8 cellular contexts compared by ENCODE assay signal in the genomic region with DNA sequence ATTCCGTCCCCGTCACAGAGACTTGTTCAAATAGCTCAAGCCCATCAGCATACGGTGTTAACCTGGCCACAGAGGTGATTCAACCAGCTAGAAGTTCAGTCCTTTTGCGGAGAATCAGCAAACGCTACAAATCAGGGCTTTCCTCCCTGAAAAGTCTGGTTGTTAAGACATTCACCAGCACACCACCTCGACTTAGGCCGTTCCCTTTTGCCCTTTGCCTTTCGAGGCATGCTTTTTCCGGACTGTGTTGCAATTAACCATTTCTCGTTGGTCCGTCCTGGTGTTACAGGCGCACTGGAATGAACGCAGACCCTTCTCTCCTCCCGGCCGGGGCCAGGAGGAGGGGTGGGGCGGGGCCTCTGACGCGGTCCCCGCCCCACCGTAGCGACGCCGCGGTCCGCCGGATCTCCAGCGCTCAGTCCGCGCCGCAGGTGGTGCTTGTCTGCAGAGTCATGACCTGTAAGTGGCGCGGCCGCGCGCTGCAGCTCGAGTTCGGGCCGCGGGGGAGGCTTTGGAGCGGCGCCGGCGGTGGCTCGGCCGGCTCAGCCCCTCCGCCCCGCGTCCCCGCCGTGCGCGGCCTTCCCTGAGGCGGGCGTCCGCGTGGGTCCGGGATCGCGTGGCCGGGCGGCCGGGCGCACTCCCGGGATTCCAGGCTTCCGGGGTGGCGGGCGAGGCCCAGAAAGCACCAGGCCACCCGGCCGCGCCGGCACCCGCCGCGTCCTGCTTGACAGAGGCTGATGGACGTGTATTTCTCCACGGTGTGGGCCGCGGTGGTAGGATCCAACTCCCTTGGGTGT. TPM values are rescaled to one million over a fixed set of nuclear protein-coding genes. Genes with fewer than 3 reads are reported as not detected.
DNase-seq lines count a peak whose midpoint lies in the region; ATAC-seq and TF ChIP-seq lines count a peak whose summit lies in the region.

A gene with protein sequence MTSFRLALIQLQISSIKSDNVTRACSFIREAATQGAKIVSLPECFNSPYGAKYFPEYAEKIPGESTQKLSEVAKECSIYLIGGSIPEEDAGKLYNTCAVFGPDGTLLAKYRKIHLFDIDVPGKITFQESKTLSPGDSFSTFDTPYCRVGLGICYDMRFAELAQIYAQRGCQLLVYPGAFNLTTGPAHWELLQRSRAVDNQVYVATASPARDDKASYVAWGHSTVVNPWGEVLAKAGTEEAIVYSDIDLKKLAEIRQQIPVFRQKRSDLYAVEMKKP (plus strand): TSS at position 418 of the 797 bp plus-strand sequence. CDS start 35 bp downstream, at position 453.

- peak within 1 kb of the TSS; percentile 90 for H3K27ac Mint-ChIP-seq in activated T-helper 17 cell treated with anti-CD3 and anti-CD28 coated beads, Interleukin-2, amount 50 U/mL, for 72 hours
- peak within 1 kb of the TSS; percentile 39 to 96 (median 92) for H3K27ac Mint-ChIP-seq in naive thymus-derived CD8-positive, alpha-beta T cell

- CTCF ChIA-PET in RWPE1 (lab: Yijun Ruan, JAX) = interaction anchor here (0.9 to 1.0 kb wide), 2 partner anchors 18 to 33 kb away, joined by 4 to 5 read pairs; no protein-coding TSS in a partner anchor

- H3K36me3 ChIP-seq in DOHH2 (ENCODE audit: control insufficient read depth, low read length) = peaks cover 15% of the 10 kb centered on the region

- peaks cover 27% of the 10 kb centered on the region for H3K4me1 ChIP-seq in DOHH2 (ENCODE audit: control insufficient read depth, low read length)

- H4K20me1 ChIP-seq in DOHH2 (ENCODE audit: control insufficient read depth, insufficient read depth, low read depth, low read length) = no peaks in the 10 kb centered on the region

- H3F3A ChIP-seq in DOHH2 (ENCODE audit: control insufficient read depth, insufficient read depth) = no peaks in the 10 kb centered on the region

- H3K4me2 ChIP-seq in DOHH2 (ENCODE audit: low read length) = peak within 1 kb of the TSS; percentile 99

- no peaks in the 10 kb centered on the region for H3K27me3 ChIP-seq in DOHH2 (ENCODE audit: control insufficient read depth, low read length)

- TF ChIP-seq CTCF in DOHH2 (IDR thresholded peaks at IDR 0.05; ENCODE audit: low read depth, low read length, poor library complexity, severe bottlenecking) (no peak), RWPE1 (conservative IDR thresholded peaks at IDR 0.05; ENCODE audit: low read depth) (no peak), fibroblast of mammary gland (conservative IDR thresholded peaks at IDR 0.05; ENCODE audit: control insufficient read depth, insufficient read depth, low read depth, low read length) (no peak)

- DNase-seq in KG1 (lab: John Stamatoyannopoulos, UW) (peak; percentile 27), RWPE1 (ENCODE audit: low spot score) (peak; percentile 91), fibroblast of mammary gland (ENCODE audit: low read depth) (peak; percentile 69)
- peak; percentile 60 to 86 (median 69) for DNase-seq in naive thymus-derived CD8-positive, alpha-beta T cell
- peak; percentile 48 to 78 (median 66) for DNase-seq in stimulated activated naive CD4-positive, alpha-beta T cell (lab: John Stamatoyannopoulos, UW)

- peak; percentile 98 for ATAC-seq in GM21737 (IDR thresholded peaks at IDR 0.05; ENCODE audit: unreplicated experiment)
- ATAC-seq in activated T-helper 17 cell treated with anti-CD3 and anti-CD28 coated beads, Interleukin-2, amount 50 U/mL, for 72 hours (replicated peaks) = peak; percentile 98
- peak; percentile 93 to 95 for ATAC-seq in naive thymus-derived CD8-positive, alpha-beta T cell

- H3K4me3 Mint-ChIP-seq in activated T-helper 17 cell treated with anti-CD3 and anti-CD28 coated beads, Interleukin-2, amount 50 U/mL, for 72 hours = peak within 1 kb of the TSS; percentile 92
- H3K4me3 Mint-ChIP-seq in naive thymus-derived CD8-positive, alpha-beta T cell = peak within 1 kb of the TSS; percentile 84 to 99 (median 94)

- H3K4me3 ChIP-seq in DOHH2 (ENCODE audit: low read length) (peak within 1 kb of the TSS; percentile 72), fibroblast of mammary gland (ENCODE audit: control insufficient read depth, low read depth, low read length) (peak within 1 kb of the TSS; percentile 70)

- no peaks in the 10 kb centered on the region for H3K9me3 Mint-ChIP-seq in activated T-helper 17 cell treated with anti-CD3 and anti-CD28 coated beads, Interleukin-2, amount 50 U/mL, for 72 hours
- no peaks in the 10 kb centered on the region for H3K9me3 Mint-ChIP-seq in naive thymus-derived CD8-positive, alpha-beta T cell

- H3K9me2 ChIP-seq in DOHH2 (replicated peaks; ENCODE audit: control insufficient read depth, low read length) = no peaks in the 10 kb centered on the region

- H3K9me3 ChIP-seq in DOHH2 (ENCODE audit: control insufficient read depth, insufficient read depth, low read length) = no peaks in the 10 kb centered on the region

- POLR2A ChIA-PET in RWPE1 (lab: Yijun Ruan, JAX; ENCODE audit: low non-redundant PET) = no interaction called here
- POLR2A ChIA-PET in naive thymus-derived CD8-positive, alpha-beta T cell (lab: Charles Lee) = interaction anchor here (0.6 to 2.6 kb wide), 5 partner anchors 10 to 379 kb away, joined by 3 to 23 read pairs (median 3); a partner anchor contains a TSS

- H3K79me2 ChIP-seq in DOHH2 (ENCODE audit: control insufficient read depth, low read length) = peaks cover 19% of the 10 kb centered on the region

- peaks cover 11% of the 10 kb centered on the region for H3K4me1 Mint-ChIP-seq in activated T-helper 17 cell treated with anti-CD3 and anti-CD28 coated beads, Interleukin-2, amount 50 U/mL, for 72 hours
- peaks cover 18 to 33% (median 30%) of the 10 kb centered on the region in 4 donors for H3K4me1 Mint-ChIP-seq in naive thymus-derived CD8-positive, alpha-beta T cell

- H3K27me3 Mint-ChIP-seq in activated T-helper 17 cell treated with anti-CD3 and anti-CD28 coated beads, Interleukin-2, amount 50 U/mL, for 72 hours = no peaks in the 10 kb centered on the region
- H3K27me3 Mint-ChIP-seq in naive thymus-derived CD8-positive, alpha-beta T cell = no peaks in the 10 kb centered on the region

- H3K27ac ChIP-seq in DOHH2 (ENCODE audit: low read depth, low read length) = peak within 1 kb of the TSS; percentile 25
- peak within 1 kb of the TSS; percentile 79 for H3K27ac ChIP-seq in RWPE1

- peaks cover 7% of the 10 kb centered on the region for H3K36me3 Mint-ChIP-seq in activated T-helper 17 cell treated with anti-CD3 and anti-CD28 coated beads, Interleukin-2, amount 50 U/mL, for 72 hours (ENCODE audit: low read depth)
- H3K36me3 Mint-ChIP-seq in naive thymus-derived CD8-positive, alpha-beta T cell = peaks cover 0 to 7% (median 0%) of the 10 kb centered on the region in 3 donors

RNA-seq across cellular contexts. Expression of the gene that starts here (rescaled TPM):
- total RNA-seq in activated T-helper 17 cell treated with anti-CD3 and anti-CD28 coated beads, Interleukin-2, amount 50 U/mL, for 72 hours = 10 to 100 TPM; 45.3 to 60.1 TPM
- 10 to 100 TPM; 28.6 to 31.4 TPM for total RNA-seq in naive thymus-derived CD8-positive, alpha-beta T cell
- polyA plus RNA-seq in naive thymus-derived CD8-positive, alpha-beta T cell = 10 to 100 TPM; 35.8 to 43.8 (median 40.1) TPM

Comparison
In these comparisons a context has a peak if more than half of its experiments do, and no peak if none do; other contexts are left out.
1. Peak in every context shown above with its lines: DNase-seq, ATAC-seq, H3K4me3 ChIP-seq and H3K27ac ChIP-seq.
2. DNase-seq: peak in every context shown above with its lines; median percentile 91 in RWPE1; 69 in fibroblast of mammary gland; 69 in naive thymus-derived CD8-positive, alpha-beta T cell; 66 in stimulated activated naive CD4-positive, alpha-beta T cell; 27 in KG1.